In the genomic region with DNA sequence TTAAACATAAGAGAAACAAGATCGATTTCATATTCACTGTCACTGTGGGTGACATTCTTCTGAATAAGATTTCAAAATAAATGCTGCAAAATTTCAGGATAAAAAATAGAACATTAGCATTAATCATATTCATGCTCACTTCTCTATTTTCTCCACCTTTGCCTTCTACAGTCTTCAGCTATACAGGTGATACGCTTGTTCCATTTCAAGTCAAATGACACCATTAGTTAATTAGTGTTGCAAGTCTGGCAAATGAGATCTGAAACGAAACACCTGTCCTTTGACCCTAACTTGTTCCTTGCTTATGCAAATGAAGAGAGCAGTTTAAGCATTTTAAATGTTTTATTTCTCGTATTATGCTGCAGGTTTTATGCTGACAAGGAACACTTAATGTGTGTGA, we compare ENCODE assay signal across 24 cellular contexts.
"Had no signal": no experiment of that assay in that cellular context is flagged by ENCODE, and none has a peak within 500 bp of the region (broad histone marks: within the 10 kb centered on the region; RNA-seq: fewer than 3 reads in every experiment).

No MANE protein-coding gene starts in this region.

- DNase-seq: activated CD4-positive, alpha-beta T cell treated with anti-CD3 and anti-CD28 coated beads for 36 hours; activated CD4-positive, CD25-positive, alpha-beta regulatory T cell; activated CD8-positive, alpha-beta memory T cell treated with anti-CD3 and anti-CD28 coated beads, Interleukin-2, amount 10 ng/mL, durations not matched to agents 7 days and 5 days; activated CD8-positive, alpha-beta T cell treated with anti-CD3 and anti-CD28 coated beads, Interleukin-2, amount 10 ng/mL, durations not matched to agents 7 days and 5 days; activated naive CD4-positive, alpha-beta T cell; activated T-cell treated with anti-CD3 and anti-CD28 coated beads, Interleukin-2, amount 50 U/mL, for 48 hours; dermis blood vessel endothelial cell; effector CD4-positive, alpha-beta T cell; foreskin keratinocyte; heart left ventricle; immature natural killer cell; left ventricle myocardium inferior; mesendoderm; natural killer cell; occipital lobe; psoas muscle; stimulated activated CD4-positive, alpha-beta T cell treated with anti-CD3 and anti-CD28 coated beads, Interleukin-1b, Interleukin-23, amount 100 ng/mL, for 48 hours; stimulated activated CD4-positive, alpha-beta T cell treated with anti-CD3 and anti-CD28 coated beads, Interleukin-4, amount 100 ng/mL, for 4 hours; stimulated activated CD8-positive, alpha-beta memory T cell treated with anti-CD3 and anti-CD28 coated beads, Interleukin-4, amount 100 ng/mL, for 48 hours; stimulated activated naive CD8-positive, alpha-beta T cell treated with anti-CD3 and anti-CD28 coated beads, Interleukin-15, amount 100 ng/mL, for 72 hours; substantia nigra; uterus had no signal

- ATAC-seq: activated CD4-positive, alpha-beta T cell treated with anti-CD3 and anti-CD28 coated beads for 36 hours; activated CD8-positive, alpha-beta memory T cell treated with anti-CD3 and anti-CD28 coated beads, Interleukin-2, amount 10 ng/mL, durations not matched to agents 7 days and 5 days; activated CD8-positive, alpha-beta T cell treated with anti-CD3 and anti-CD28 coated beads, Interleukin-2, amount 10 ng/mL, durations not matched to agents 7 days and 5 days; activated naive CD4-positive, alpha-beta T cell treated with anti-CD3 and anti-CD28 coated beads, Interleukin-2, amount 50 U/mL, for 72 hours; foreskin keratinocyte; heart left ventricle; natural killer cell; psoas muscle; stimulated activated memory B cell treated with anti-CD40 and anti-IgM and Interleukin-4, amounts not matched to agents 10 μg/mL and 1 μg/mL and 100 μg/mL, for 72 hours; stimulated activated naive CD8-positive, alpha-beta T cell treated with anti-CD3 and anti-CD28 coated beads, Interleukin-15, amount 100 ng/mL, for 72 hours had no signal
